ENCODE assay signal across 8 cellular contexts in the genomic region with DNA sequence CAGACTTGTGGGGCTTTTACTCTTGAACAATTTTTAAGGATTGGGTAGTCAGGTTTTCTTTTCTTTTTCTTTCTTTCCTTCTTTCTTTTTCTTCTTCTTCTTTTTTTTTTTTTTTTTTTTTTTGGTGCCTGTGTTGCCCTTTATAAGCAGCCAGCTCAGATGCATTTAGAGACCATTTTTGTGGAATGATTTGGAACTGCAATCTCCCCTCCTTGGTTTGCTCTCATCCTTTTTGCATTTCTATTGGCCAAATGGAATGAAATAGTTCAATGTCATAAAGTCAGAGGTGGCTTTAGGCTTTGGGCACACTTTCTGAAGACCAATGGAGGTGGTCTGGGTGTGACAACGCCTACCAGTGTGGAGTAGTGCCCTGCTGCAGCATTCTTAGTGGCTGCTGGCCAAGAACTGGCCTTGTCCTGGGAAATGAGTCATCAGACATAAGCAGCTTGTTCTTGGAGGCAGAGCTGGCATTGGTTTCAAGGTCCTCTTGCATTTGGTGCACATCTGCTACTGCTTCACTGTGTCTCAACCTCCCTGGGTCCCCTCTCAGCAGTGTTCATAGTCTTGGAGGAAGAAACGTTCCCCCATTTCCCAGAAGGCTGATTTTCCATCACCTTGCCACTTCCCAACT.
DNase-seq lines count a peak whose midpoint lies in the region; ATAC-seq and TF ChIP-seq lines count a peak whose summit lies in the region.

No MANE protein-coding gene starts in this region.

- peaks cover 21% of the 10 kb centered on the region for H3K4me1 Mint-ChIP-seq in T-helper 2 cell treated with Interferon-gamma antibody and Interleukin-4, amounts not matched to agents 5 μg/mL and 100 μg/mL, for 36 hours (ENCODE audit: low read depth)

- no peaks in the 10 kb centered on the region for H3K36me3 ChIP-seq in tibial artery

- peak; percentile 48 for DNase-seq in NCI-H82 (lab: John Stamatoyannopoulos, UW)
- no peak for DNase-seq in NCI-H82 treated with DMSO at 0.1 percent for 48 hours (lab: John Stamatoyannopoulos, UW; ENCODE audit: unreplicated experiment)
- DNase-seq in T-helper 2 cell treated with Interferon-gamma antibody and Interleukin-4, amounts not matched to agents 5 μg/mL and 100 μg/mL, for 36 hours (ENCODE audit: low spot score) = peak; percentile 5
- DNase-seq in Right ventricle myocardium superior = peak; percentile 57
- DNase-seq in tibial artery = peak; percentile 55 to 74
- no peak for DNase-seq in HEK293T (ENCODE audit: extremely low spot score)
- no peak for DNase-seq in NCI-H146 treated with DMSO at 0.1 percent for 48 hours (lab: John Stamatoyannopoulos, UW; ENCODE audit: unreplicated experiment)
- no peak for DNase-seq in HPDE6-E6E7 (ENCODE audit: extremely low spot score)

- no peaks in the 10 kb centered on the region for H3K36me3 Mint-ChIP-seq in T-helper 2 cell treated with Interferon-gamma antibody and Interleukin-4, amounts not matched to agents 5 μg/mL and 100 μg/mL, for 36 hours (ENCODE audit: low read depth)

- H3K9me3 Mint-ChIP-seq in T-helper 2 cell treated with Interferon-gamma antibody and Interleukin-4, amounts not matched to agents 5 μg/mL and 100 μg/mL, for 36 hours = no peaks in the 10 kb centered on the region

- no peaks in the 10 kb centered on the region for H3K27me3 Mint-ChIP-seq in T-helper 2 cell treated with Interferon-gamma antibody and Interleukin-4, amounts not matched to agents 5 μg/mL and 100 μg/mL, for 36 hours (ENCODE audit: low read depth)

- intact Hi-C loops in Right ventricle myocardium superior (cut with DNase I) = no loop called here
- intact Hi-C loops in tibial artery (cut with DNase I; ENCODE audit: low total_unique reads) = no loop called here

- H3K27me3 ChIP-seq in tibial artery = no peaks in the 10 kb centered on the region

- H3K4me3 Mint-ChIP-seq in T-helper 2 cell treated with Interferon-gamma antibody and Interleukin-4, amounts not matched to agents 5 μg/mL and 100 μg/mL, for 36 hours = peak overlapping the region; percentile 65

- peaks cover 0 to 16% (median 2%) of the 10 kb centered on the region in 4 donors for H3K4me1 ChIP-seq in tibial artery

- H3K4me3 ChIP-seq in tibial artery = no peak overlapping the region

- peak; percentile 68 for ATAC-seq in Right ventricle myocardium superior (ENCODE audit: poor library complexity)

- TF ChIP-seq CTCF in tibial artery (IDR thresholded peaks at IDR 0.05) = no peak

- no peak overlapping the region for H3K27ac ChIP-seq in tibial artery

- POLR2A ChIA-PET in HEK293T (lab: Yijun Ruan, JAX) = no interaction called here

- H3K27ac Mint-ChIP-seq in T-helper 2 cell treated with Interferon-gamma antibody and Interleukin-4, amounts not matched to agents 5 μg/mL and 100 μg/mL, for 36 hours = peak overlapping the region; percentile 87

- no peaks in the 10 kb centered on the region for H3K9me3 ChIP-seq in tibial artery

- CTCF ChIA-PET in HEK293T (lab: Yijun Ruan, JAX) = interaction anchor here (0.6 kb wide), 2 partner anchors 636 to 1145 kb away, joined by 3 read pairs; no protein-coding TSS in a partner anchor

TF ChIP-seq in HEK293T, 16 proteins besides CTCF, POLR2A, EP300 and RAD21:
- TF ChIP-seq ZNF384 (IDR thresholded peaks at IDR 0.05) (no peak), ARNT (IDR thresholded peaks at IDR 0.05) (no peak), BHLHE40 (IDR thresholded peaks at IDR 0.05; ENCODE audit: borderline replicate concordance) (no peak), HDGF (IDR thresholded peaks at IDR 0.05; ENCODE audit: borderline replicate concordance) (no peak), SP1 (IDR thresholded peaks at IDR 0.05) (no peak), L3MBTL2 (conservative IDR thresholded peaks at IDR 0.05) (no peak), LEF1 (IDR thresholded peaks at IDR 0.05; ENCODE audit: borderline replicate concordance) (no peak), FOXK2 (IDR thresholded peaks at IDR 0.05) (no peak), FOXA1 (IDR thresholded peaks at IDR 0.05) (no peak), TARDBP (IDR thresholded peaks at IDR 0.05) (no peak), NFRKB (IDR thresholded peaks at IDR 0.05) (no peak)
- TF ChIP-seq, protein P1, sequence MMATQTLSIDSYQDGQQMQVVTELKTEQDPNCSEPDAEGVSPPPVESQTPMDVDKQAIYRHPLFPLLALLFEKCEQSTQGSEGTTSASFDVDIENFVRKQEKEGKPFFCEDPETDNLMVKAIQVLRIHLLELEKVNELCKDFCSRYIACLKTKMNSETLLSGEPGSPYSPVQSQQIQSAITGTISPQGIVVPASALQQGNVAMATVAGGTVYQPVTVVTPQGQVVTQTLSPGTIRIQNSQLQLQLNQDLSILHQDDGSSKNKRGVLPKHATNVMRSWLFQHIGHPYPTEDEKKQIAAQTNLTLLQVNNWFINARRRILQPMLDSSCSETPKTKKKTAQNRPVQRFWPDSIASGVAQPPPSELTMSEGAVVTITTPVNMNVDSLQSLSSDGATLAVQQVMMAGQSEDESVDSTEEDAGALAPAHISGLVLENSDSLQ (IDR thresholded peaks at IDR 0.05) = no peak

Comparison
In these comparisons a context has a peak if more than half of its experiments do, and no peak if none do; other contexts are left out.
1. DNase-seq: peak in NCI-H82 (single experiment), T-helper 2 cell treated with Interferon-gamma antibody and Interleukin-4, amounts not matched to agents 5 μg/mL and 100 μg/mL, for 36 hours (single experiment), Right ventricle myocardium superior (single experiment) and tibial artery (2 of 2); none in NCI-H82 treated with DMSO at 0.1 percent for 48 hours (single experiment), HEK293T (single experiment), NCI-H146 treated with DMSO at 0.1 percent for 48 hours (single experiment) and HPDE6-E6E7 (single experiment).